ENCODE assay signal across 17 cellular contexts in genomic region chr22:38431266-38432010, GRCh38. TPM values are rescaled to one million over a fixed set of nuclear protein-coding genes. Genes with fewer than 3 reads are reported as not detected.
"Had no signal": no experiment of that assay in that cellular context is flagged by ENCODE, and none has a peak within 500 bp of the region (broad histone marks: within the 10 kb centered on the region; RNA-seq: fewer than 3 reads in every experiment).

No MANE protein-coding gene starts in this region.

- H3K9me3 ChIP-seq: colonic mucosa, esophagus muscularis mucosa, lower lobe of right lung, neutrophil, tibial nerve had no signal

- H3K4me3 ChIP-seq: colonic mucosa, esophagus muscularis mucosa, lower lobe of right lung, tibial nerve had no signal

- FAIRE-seq: small intestine had no signal

- H3K27ac ChIP-seq: colonic mucosa, esophagus muscularis mucosa, lower lobe of right lung, neutrophil, tibial nerve had no signal

- H3K4me1 ChIP-seq: colonic mucosa, lower lobe of right lung, tibial nerve had no signal

- H3K27me3 ChIP-seq: colonic mucosa, tibial nerve had no signal

- H3K36me3 ChIP-seq: colonic mucosa, lower lobe of right lung, neutrophil, tibial nerve had no signal

- ATAC-seq: activated CD8-positive, alpha-beta T cell treated with anti-CD3 and anti-CD28 coated beads for 36 hours; lower lobe of right lung; T-helper 17 cell had no signal

- DNase-seq: activated CD4-positive, alpha-beta T cell treated with anti-CD3 and anti-CD28 coated beads for 48 hours; activated CD8-positive, alpha-beta T cell treated with anti-CD3 and anti-CD28 coated beads for 36 hours; activated effector memory CD4-positive, alpha-beta T cell treated with anti-CD3 and anti-CD28 coated beads, Interleukin-2, amount 50 U/mL, for 16 hours; activated T-cell treated with anti-CD3 and anti-CD28 coated beads, Interleukin-2, amount 50 U/mL, for 48 hours; central memory CD4-positive, alpha-beta T cell; colonic mucosa; immature natural killer cell; lower lobe of right lung; naive B cell; small intestine; stimulated activated CD4-positive, alpha-beta T cell treated with anti-CD3 and anti-CD28 coated beads, Interleukin-4, amount 100 ng/mL, for 24 hours; T-helper 17 cell had no signal

RNA-seq across cellular contexts. Expression of gene KCNJ4, which starts 23.6 kb away (rescaled TPM):
- total RNA-seq: activated CD8-positive, alpha-beta T cell treated with anti-CD3 and anti-CD28 coated beads for 36 hours; colonic mucosa; esophagus muscularis mucosa; lower lobe of right lung; renal cortical epithelial cell; subcutaneous adipose tissue; T-helper 17 cell had no signal
- polyA plus RNA-seq: immature natural killer cell had no signal

RNA-seq across cellular contexts. Expression of gene KDELR3, which starts 36.5 kb away (rescaled TPM):
- total RNA-seq: T-helper 17 cell had no signal
